ENCODE assay signal across 7 cellular contexts in genomic region chr13:27339299-27339698, GRCh38.
DNase-seq lines count a peak whose midpoint lies in the region; ATAC-seq and TF ChIP-seq lines count a peak whose summit lies in the region.

No MANE protein-coding gene starts in this region.

- intact Hi-C loops in right lobe of liver (cut with DNase I) = no loop called here
- intact Hi-C loops in activated T-helper 2 cell treated with anti-CD3 and anti-CD28 coated beads, Interferon-gamma antibody, Interleukin-2, Interleukin-4, amounts not matched to agents 10 μg/mL and 5 μg/mL and 100 μg/mL, durations not matched to agents 14 hours and 24 hours and 36 hours (cut with micrococcal nuclease) = no loop called here

- no peaks in the 10 kb centered on the region for H3K9me3 Mint-ChIP-seq in activated naive CD8-positive, alpha-beta T cell treated with anti-CD3 and anti-CD28 coated beads, Interleukin-2, amount 10 ng/mL, durations not matched to agents 7 days and 5 days
- no peaks in the 10 kb centered on the region for H3K9me3 Mint-ChIP-seq in activated T-helper 2 cell treated with anti-CD3 and anti-CD28 coated beads, Interferon-gamma antibody, Interleukin-2, Interleukin-4, amounts not matched to agents 10 μg/mL and 5 μg/mL and 100 μg/mL, durations not matched to agents 14 hours and 24 hours and 36 hours

- H3K27me3 ChIP-seq in right lobe of liver = no peaks in the 10 kb centered on the region

- H3K36me3 Mint-ChIP-seq in activated naive CD8-positive, alpha-beta T cell treated with anti-CD3 and anti-CD28 coated beads, Interleukin-2, amount 10 ng/mL, durations not matched to agents 7 days and 5 days = no peaks in the 10 kb centered on the region
- H3K36me3 Mint-ChIP-seq in activated T-helper 2 cell treated with anti-CD3 and anti-CD28 coated beads, Interferon-gamma antibody, Interleukin-2, Interleukin-4, amounts not matched to agents 10 μg/mL and 5 μg/mL and 100 μg/mL, durations not matched to agents 14 hours and 24 hours and 36 hours (ENCODE audit: low read depth) = no peaks in the 10 kb centered on the region

- H3K9me3 ChIP-seq in right lobe of liver = no peaks in the 10 kb centered on the region

- no peak overlapping the region for H3K4me3 Mint-ChIP-seq in activated naive CD8-positive, alpha-beta T cell treated with anti-CD3 and anti-CD28 coated beads, Interleukin-2, amount 10 ng/mL, durations not matched to agents 7 days and 5 days
- no peak overlapping the region for H3K4me3 Mint-ChIP-seq in activated T-helper 2 cell treated with anti-CD3 and anti-CD28 coated beads, Interferon-gamma antibody, Interleukin-2, Interleukin-4, amounts not matched to agents 10 μg/mL and 5 μg/mL and 100 μg/mL, durations not matched to agents 14 hours and 24 hours and 36 hours (ENCODE audit: low read depth)

- H3K27ac ChIP-seq in right lobe of liver = no peak overlapping the region

- ATAC-seq in HG03095 (IDR thresholded peaks at IDR 0.05; ENCODE audit: unreplicated experiment) = peak; percentile 57
- peak; percentile 66 for ATAC-seq in activated naive CD8-positive, alpha-beta T cell treated with anti-CD3 and anti-CD28 coated beads, Interleukin-2, amount 10 ng/mL, durations not matched to agents 7 days and 5 days (ENCODE audit: low read depth)
- ATAC-seq in right lobe of liver = peak; percentile 38 to 59 (median 54)
- no peak for ATAC-seq in HG03571 (IDR thresholded peaks at IDR 0.05; ENCODE audit: unreplicated experiment)

- no peak for TF ChIP-seq POLR2A in right lobe of liver (IDR thresholded peaks at IDR 0.05)

- H3K4me3 ChIP-seq in right lobe of liver = no peak overlapping the region

- H3K4me1 Mint-ChIP-seq in activated naive CD8-positive, alpha-beta T cell treated with anti-CD3 and anti-CD28 coated beads, Interleukin-2, amount 10 ng/mL, durations not matched to agents 7 days and 5 days = no peaks in the 10 kb centered on the region
- H3K4me1 Mint-ChIP-seq in activated T-helper 2 cell treated with anti-CD3 and anti-CD28 coated beads, Interferon-gamma antibody, Interleukin-2, Interleukin-4, amounts not matched to agents 10 μg/mL and 5 μg/mL and 100 μg/mL, durations not matched to agents 14 hours and 24 hours and 36 hours (ENCODE audit: low read depth) = no peaks in the 10 kb centered on the region

- H3K27me3 Mint-ChIP-seq in activated naive CD8-positive, alpha-beta T cell treated with anti-CD3 and anti-CD28 coated beads, Interleukin-2, amount 10 ng/mL, durations not matched to agents 7 days and 5 days = peaks cover 3% of the 10 kb centered on the region
- peaks cover 6% of the 10 kb centered on the region for H3K27me3 Mint-ChIP-seq in activated T-helper 2 cell treated with anti-CD3 and anti-CD28 coated beads, Interferon-gamma antibody, Interleukin-2, Interleukin-4, amounts not matched to agents 10 μg/mL and 5 μg/mL and 100 μg/mL, durations not matched to agents 14 hours and 24 hours and 36 hours (ENCODE audit: low read depth)

- POLR2A ChIA-PET in activated naive CD8-positive, alpha-beta T cell treated with anti-CD3 and anti-CD28 coated beads, Interleukin-2, amount 10 ng/mL, durations not matched to agents 7 days and 5 days (lab: Charles Lee) = no interaction called here

- H3K36me3 ChIP-seq in right lobe of liver = no peaks in the 10 kb centered on the region

- H3K4me1 ChIP-seq in right lobe of liver = no peaks in the 10 kb centered on the region

- TF ChIP-seq CTCF in GM12874 (IDR thresholded peaks at IDR 0.05; ENCODE audit: insufficient read depth, low read depth, low read length) = peak; percentile 82
- TF ChIP-seq CTCF in right lobe of liver (IDR thresholded peaks at IDR 0.05) = peak; percentile 7 to 41 (median 38)

- 23% methylated on average over 5 of the region's 6 CpGs for WGBS in right lobe of liver (ENCODE audit: insufficient coverage, low coverage, low lambda C conversion rate, missing lambda C conversion rate)

- DNase-seq in RKO (ENCODE audit: low spot score) = peak; percentile 64
- peak; percentile 38 for DNase-seq in activated naive CD8-positive, alpha-beta T cell treated with anti-CD3 and anti-CD28 coated beads, Interleukin-2, amount 10 ng/mL, durations not matched to agents 7 days and 5 days
- no peak for DNase-seq in right lobe of liver
- DNase-seq in activated T-helper 2 cell treated with anti-CD3 and anti-CD28 coated beads, Interferon-gamma antibody, Interleukin-2, Interleukin-4, amounts not matched to agents 10 μg/mL and 5 μg/mL and 100 μg/mL, durations not matched to agents 14 hours and 24 hours and 36 hours (ENCODE audit: low spot score) = no peak

- no peak overlapping the region for H3K27ac Mint-ChIP-seq in activated naive CD8-positive, alpha-beta T cell treated with anti-CD3 and anti-CD28 coated beads, Interleukin-2, amount 10 ng/mL, durations not matched to agents 7 days and 5 days
- H3K27ac Mint-ChIP-seq in activated T-helper 2 cell treated with anti-CD3 and anti-CD28 coated beads, Interferon-gamma antibody, Interleukin-2, Interleukin-4, amounts not matched to agents 10 μg/mL and 5 μg/mL and 100 μg/mL, durations not matched to agents 14 hours and 24 hours and 36 hours = no peak overlapping the region

Comparison
In these comparisons a context has a peak if more than half of its experiments do, and no peak if none do; other contexts are left out.
1. DNase-seq: peak in RKO (single experiment) and activated naive CD8-positive, alpha-beta T cell treated with anti-CD3 and anti-CD28 coated beads, Interleukin-2, amount 10 ng/mL, durations not matched to agents 7 days and 5 days (single experiment); none in right lobe of liver (0 of 3) and activated T-helper 2 cell treated with anti-CD3 and anti-CD28 coated beads, Interferon-gamma antibody, Interleukin-2, Interleukin-4, amounts not matched to agents 10 μg/mL and 5 μg/mL and 100 μg/mL, durations not matched to agents 14 hours and 24 hours and 36 hours (single experiment).